15 cellular contexts compared by ENCODE assay signal in the genomic region with DNA sequence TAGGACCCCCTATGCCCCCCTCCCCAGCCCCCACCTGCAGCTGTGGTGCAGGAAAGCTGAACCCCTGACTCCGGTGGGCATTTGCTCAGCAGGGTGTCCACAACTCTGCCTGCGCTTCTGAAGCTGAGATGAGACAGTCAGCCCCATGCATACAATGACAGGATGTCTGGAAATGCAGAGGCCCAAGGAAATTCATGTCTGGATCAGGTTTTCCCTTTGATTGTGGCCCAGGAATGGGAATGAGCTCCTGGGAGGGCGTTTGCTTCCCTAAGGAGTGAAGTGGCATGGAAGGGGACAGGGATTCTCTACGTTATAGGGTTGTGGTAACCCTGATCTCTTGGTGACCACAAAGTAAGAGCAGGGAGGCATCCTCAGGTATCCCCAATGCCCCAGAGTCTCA. TPM values are rescaled to one million over a fixed set of nuclear protein-coding genes. Genes with fewer than 3 reads are reported as not detected.
DNase-seq lines count a peak whose midpoint lies in the region; ATAC-seq and TF ChIP-seq lines count a peak whose summit lies in the region.
"Not testable (repeated sequence)": the region's sequence is repeated elsewhere in the genome, so short reads cannot be mapped to it uniquely, and the experiment has no call there.
"Had no signal": no experiment of that assay in that cellular context is flagged by ENCODE, and none has a peak within 500 bp of the region (broad histone marks: within the 10 kb centered on the region; RNA-seq: fewer than 3 reads in every experiment).

No MANE protein-coding gene starts in this region.

- not testable (repeated sequence) for BruUV-seq in PC-9 (replicated peaks; lab: Mats Ljungman, UMichigan)

- peaks cover 11 to 27% (median 14%) of the 10 kb centered on the region in 4 donors for H3K4me1 Mint-ChIP-seq in CD4-positive, CD25-positive, alpha-beta regulatory T cell
- H3K4me1 Mint-ChIP-seq in activated CD4-positive, alpha-beta T cell treated with anti-CD3 and anti-CD28 coated beads, Interleukin-2, amount 10 ng/mL, durations not matched to agents 7 days and 5 days: peaks cover 51% of the 10 kb centered on the region
- peaks cover 18% of the 10 kb centered on the region for H3K4me1 Mint-ChIP-seq in activated T-helper 17 cell treated with anti-CD3 and anti-CD28 coated beads, Interleukin-2, amount 50 U/mL, for 72 hours
- H3K4me1 Mint-ChIP-seq in activated naive CD8-positive, alpha-beta T cell treated with anti-CD3 and anti-CD28 coated beads, Interleukin-2, amount 10 ng/mL, durations not matched to agents 7 days and 5 days: peaks cover 26% of the 10 kb centered on the region
- H3K4me1 Mint-ChIP-seq in osteocyte (ENCODE audit: unreplicated experiment): not testable (repeated sequence)

- CTCF ChIA-PET in PC-9 (lab: Charles Lee); activated CD4-positive, alpha-beta T cell treated with anti-CD3 and anti-CD28 coated beads, Interleukin-2, amount 10 ng/mL, durations not matched to agents 7 days and 5 days (lab: Charles Lee): not testable (repeated sequence)

- not testable (repeated sequence) for H3K9me2 ChIP-seq in PC-9 (ENCODE audit: insufficient read depth)

- H3K9ac ChIP-seq in KMS-11: not testable (repeated sequence)

- H3K27me3 Mint-ChIP-seq in CD4-positive, CD25-positive, alpha-beta regulatory T cell; activated CD4-positive, alpha-beta T cell treated with anti-CD3 and anti-CD28 coated beads, Interleukin-2, amount 10 ng/mL, durations not matched to agents 7 days and 5 days; activated T-helper 17 cell treated with anti-CD3 and anti-CD28 coated beads, Interleukin-2, amount 50 U/mL, for 72 hours; activated naive CD8-positive, alpha-beta T cell treated with anti-CD3 and anti-CD28 coated beads, Interleukin-2, amount 10 ng/mL, durations not matched to agents 7 days and 5 days: not testable (repeated sequence)
- peaks cover 12% of the 10 kb centered on the region for H3K27me3 Mint-ChIP-seq in osteocyte (ENCODE audit: unreplicated experiment)

- not testable (repeated sequence) for H3K4me2 ChIP-seq in KMS-11
- H3K4me2 ChIP-seq in PC-9: 0 out of 2 replicates have a peak overlapping the region, but pooled peaks have one; percentile 29

- not testable (repeated sequence) for DNase-seq in CD4-positive, CD25-positive, alpha-beta regulatory T cell; PC-9; activated CD4-positive, alpha-beta T cell treated with anti-CD3 and anti-CD28 coated beads, Interleukin-2, amount 10 ng/mL, durations not matched to agents 7 days and 5 days; activated naive CD8-positive, alpha-beta T cell treated with anti-CD3 and anti-CD28 coated beads, Interleukin-2, amount 10 ng/mL, durations not matched to agents 7 days and 5 days; left ventricle myocardium inferior
- DNase-seq in osteocyte (ENCODE audit: extremely low spot score, unreplicated experiment): peak; percentile 53

- H3K27ac Mint-ChIP-seq in CD4-positive, CD25-positive, alpha-beta regulatory T cell: peak overlapping the region in 2 of 3 donors; percentile 89 to 93
- peak overlapping the region; percentile 92 for H3K27ac Mint-ChIP-seq in activated CD4-positive, alpha-beta T cell treated with anti-CD3 and anti-CD28 coated beads, Interleukin-2, amount 10 ng/mL, durations not matched to agents 7 days and 5 days
- H3K27ac Mint-ChIP-seq in activated T-helper 17 cell treated with anti-CD3 and anti-CD28 coated beads, Interleukin-2, amount 50 U/mL, for 72 hours; osteocyte (ENCODE audit: unreplicated experiment): not testable (repeated sequence)
- peak overlapping the region; percentile 89 for H3K27ac Mint-ChIP-seq in activated naive CD8-positive, alpha-beta T cell treated with anti-CD3 and anti-CD28 coated beads, Interleukin-2, amount 10 ng/mL, durations not matched to agents 7 days and 5 days

- H3K27me3 ChIP-seq in CD4-positive, CD25-positive, alpha-beta regulatory T cell (ENCODE audit: control insufficient read depth, insufficient read depth, low read length); KMS-11 (ENCODE audit: insufficient read depth, low read depth); PC-9 (ENCODE audit: insufficient read depth, low read depth): not testable (repeated sequence)
- peaks cover 14% of the 10 kb centered on the region for H3K27me3 ChIP-seq in left ventricle myocardium inferior (ENCODE audit: low read depth)

- H3K9me3 Mint-ChIP-seq in CD4-positive, CD25-positive, alpha-beta regulatory T cell; activated CD4-positive, alpha-beta T cell treated with anti-CD3 and anti-CD28 coated beads, Interleukin-2, amount 10 ng/mL, durations not matched to agents 7 days and 5 days; activated T-helper 17 cell treated with anti-CD3 and anti-CD28 coated beads, Interleukin-2, amount 50 U/mL, for 72 hours; activated naive CD8-positive, alpha-beta T cell treated with anti-CD3 and anti-CD28 coated beads, Interleukin-2, amount 10 ng/mL, durations not matched to agents 7 days and 5 days; osteocyte (ENCODE audit: unreplicated experiment): not testable (repeated sequence)

- peak overlapping the region; percentile 99; the same call in 1 of the 2 replicates for H2AFZ ChIP-seq in KMS-11 (ENCODE audit: low read depth)
- H2AFZ ChIP-seq in PC-9: not testable (repeated sequence)

- not testable (repeated sequence) for H3K36me3 ChIP-seq in CD4-positive, CD25-positive, alpha-beta regulatory T cell (ENCODE audit: control insufficient read depth, insufficient read depth, low read length); KMS-11 (ENCODE audit: insufficient read depth); PC-9 (ENCODE audit: low read depth); left ventricle myocardium inferior

- not testable (repeated sequence) for H3K9me3 ChIP-seq in CD4-positive, CD25-positive, alpha-beta regulatory T cell (ENCODE audit: control insufficient read depth in 2 of 2, low read length in 2 of 2); PC-9 (ENCODE audit: insufficient read depth, low read depth); left ventricle myocardium inferior (replicated peaks)

- H3F3A ChIP-seq in PC-9 (ENCODE audit: insufficient read depth, low read depth): peaks cover 15% of the 10 kb centered on the region; the same call in 1 of the 2 replicates

- intact Hi-C loops in PC-9 (cut with micrococcal nuclease; ENCODE audit: unreplicated experiment): loop anchor here (2.0 kb wide), 1 partner anchor 86 kb away; no protein-coding TSS in a partner anchor
- intact Hi-C loops in left ventricle myocardium inferior (cut with micrococcal nuclease): not testable (repeated sequence)

- H4K20me1 ChIP-seq in KMS-11 (ENCODE audit: insufficient read depth); PC-9 (ENCODE audit: insufficient read depth): not testable (repeated sequence)

- TF ChIP-seq CTCF in KMS-11 (conservative IDR thresholded peaks at IDR 0.05; ENCODE audit: low read depth, low read length); PC-9 (conservative IDR thresholded peaks at IDR 0.05); left ventricle myocardium inferior (IDR thresholded peaks at IDR 0.05; ENCODE audit: borderline replicate concordance); osteocyte (IDR thresholded peaks at IDR 0.05): not testable (repeated sequence)

- not testable (repeated sequence) for H3K4me3 ChIP-seq in CD4-positive, CD25-positive, alpha-beta regulatory T cell (ENCODE audit: low read depth, low read length); KMS-11 (IDR thresholded peaks at IDR 0.05; ENCODE audit: insufficient read depth, low read depth, low read length); PC-9; left ventricle myocardium inferior

- not testable (repeated sequence) for H3K4me1 ChIP-seq in CD4-positive, CD25-positive, alpha-beta regulatory T cell (ENCODE audit: control insufficient read depth, insufficient read depth, low read length, poor library complexity, severe bottlenecking); KMS-11 (ENCODE audit: low read depth, poor library complexity, severe bottlenecking); left ventricle myocardium inferior
- H3K4me1 ChIP-seq in PC-9 (replicated peaks; ENCODE audit: insufficient read depth): peaks cover 34% of the 10 kb centered on the region

- POLR2A ChIA-PET in PC-9 (lab: Charles Lee; ENCODE audit: unreplicated experiment); activated CD4-positive, alpha-beta T cell treated with anti-CD3 and anti-CD28 coated beads, Interleukin-2, amount 10 ng/mL, durations not matched to agents 7 days and 5 days (lab: Charles Lee); activated naive CD8-positive, alpha-beta T cell treated with anti-CD3 and anti-CD28 coated beads, Interleukin-2, amount 10 ng/mL, durations not matched to agents 7 days and 5 days (lab: Charles Lee): not testable (repeated sequence)

- H3K4me3 Mint-ChIP-seq in CD4-positive, CD25-positive, alpha-beta regulatory T cell: peak overlapping the region in 2 of 4 donors; percentile 92 to 94
- H3K4me3 Mint-ChIP-seq in activated CD4-positive, alpha-beta T cell treated with anti-CD3 and anti-CD28 coated beads, Interleukin-2, amount 10 ng/mL, durations not matched to agents 7 days and 5 days: peak overlapping the region; percentile 76
- H3K4me3 Mint-ChIP-seq in activated T-helper 17 cell treated with anti-CD3 and anti-CD28 coated beads, Interleukin-2, amount 50 U/mL, for 72 hours: peak overlapping the region; percentile 94
- peak overlapping the region; percentile 87 for H3K4me3 Mint-ChIP-seq in activated naive CD8-positive, alpha-beta T cell treated with anti-CD3 and anti-CD28 coated beads, Interleukin-2, amount 10 ng/mL, durations not matched to agents 7 days and 5 days
- not testable (repeated sequence) for H3K4me3 Mint-ChIP-seq in osteocyte (ENCODE audit: unreplicated experiment)

- not testable (repeated sequence) for H3K36me3 Mint-ChIP-seq in CD4-positive, CD25-positive, alpha-beta regulatory T cell; activated CD4-positive, alpha-beta T cell treated with anti-CD3 and anti-CD28 coated beads, Interleukin-2, amount 10 ng/mL, durations not matched to agents 7 days and 5 days (ENCODE audit: low read depth); activated T-helper 17 cell treated with anti-CD3 and anti-CD28 coated beads, Interleukin-2, amount 50 U/mL, for 72 hours (ENCODE audit: low read depth); activated naive CD8-positive, alpha-beta T cell treated with anti-CD3 and anti-CD28 coated beads, Interleukin-2, amount 10 ng/mL, durations not matched to agents 7 days and 5 days; osteocyte (ENCODE audit: unreplicated experiment)

- H3K27ac ChIP-seq in CD4-positive, CD25-positive, alpha-beta regulatory T cell (ENCODE audit: insufficient read depth, low read length, poor library complexity, severe bottlenecking); KMS-11; PC-9: not testable (repeated sequence)
- peak overlapping the region; percentile 79 for H3K27ac ChIP-seq in left ventricle myocardium inferior (replicated peaks)

- H3K79me2 ChIP-seq in KMS-11 (ENCODE audit: insufficient read depth, low read depth); PC-9 (ENCODE audit: low read depth): not testable (repeated sequence)

- ATAC-seq in CD4-positive, CD25-positive, alpha-beta regulatory T cell (ENCODE audit: low read depth in 2 of 2); activated T-helper 17 cell treated with anti-CD3 and anti-CD28 coated beads, Interleukin-2, amount 50 U/mL, for 72 hours (replicated peaks); activated naive CD8-positive, alpha-beta T cell treated with anti-CD3 and anti-CD28 coated beads, Interleukin-2, amount 10 ng/mL, durations not matched to agents 7 days and 5 days (ENCODE audit: low read depth): not testable (repeated sequence)

RNA-seq across cellular contexts. Expression of gene C22orf42, which starts 22.2 kb away (rescaled TPM):
- not detected for total RNA-seq in CD4-positive, CD25-positive, alpha-beta regulatory T cell
- not detected for polyA plus RNA-seq in CD4-positive, CD25-positive, alpha-beta regulatory T cell
- total RNA-seq in PC-9 (2021) (not detected in 2 replicates), left ventricle myocardium inferior (not detected), osteocyte (not detected in 2 replicates)
- not detected for total RNA-seq in activated CD4-positive, alpha-beta T cell treated with anti-CD3 and anti-CD28 coated beads, Interleukin-2, amount 10 ng/mL, durations not matched to agents 7 days and 5 days
- total RNA-seq in activated T-helper 17 cell treated with anti-CD3 and anti-CD28 coated beads, Interleukin-2, amount 50 U/mL, for 72 hours: not detected
- not detected for total RNA-seq in activated naive CD8-positive, alpha-beta T cell treated with anti-CD3 and anti-CD28 coated beads, Interleukin-2, amount 10 ng/mL, durations not matched to agents 7 days and 5 days
- total RNA-seq: A172, Calu3, G401, GM12878, H4, HFFc6, HT1080 had no signal
- polyA plus RNA-seq: GM12878 had no signal
